ENCODE assay signal across 30 cellular contexts in genomic region chr1:119007343-119007671, GRCh38. TPM values are rescaled to one million over a fixed set of nuclear protein-coding genes. Genes with fewer than 3 reads are reported as not detected.
DNase-seq lines count a peak whose midpoint lies in the region; ATAC-seq and TF ChIP-seq lines count a peak whose summit lies in the region.
"Had no signal": no experiment of that assay in that cellular context is flagged by ENCODE, and none has a peak within 500 bp of the region (broad histone marks: within the 10 kb centered on the region; RNA-seq: fewer than 3 reads in every experiment).

No MANE protein-coding gene starts in this region.

- H3K36me3 ChIP-seq in thoracic aorta (no peaks in the 10 kb centered on the region), gastroesophageal sphincter (no peaks in the 10 kb centered on the region)
- H3K36me3 ChIP-seq: esophagus muscularis mucosa, pancreas had no signal

- no peak for TF ChIP-seq CTCF in nephron progenitor cell (IDR thresholded peaks at IDR 0.05)
- no peak for TF ChIP-seq CTCF in thoracic aorta (IDR thresholded peaks at IDR 0.05)
- TF ChIP-seq CTCF in gastroesophageal sphincter (IDR thresholded peaks at IDR 0.05) = no peak

- TF ChIP-seq EP300 in gastroesophageal sphincter (IDR thresholded peaks at IDR 0.05) = no peak

- H3K27me3 Mint-ChIP-seq in activated CD4-positive, alpha-beta memory T cell treated with anti-CD3 and anti-CD28 coated beads, Interleukin-2, amount 10 ng/mL, durations not matched to agents 7 days and 5 days = peaks cover 66% of the 10 kb centered on the region
- peaks cover 76% of the 10 kb centered on the region for H3K27me3 Mint-ChIP-seq in activated CD4-positive, alpha-beta memory T cell treated with anti-CD3 and anti-CD28 coated beads for 36 hours
- peaks cover 75% of the 10 kb centered on the region for H3K27me3 Mint-ChIP-seq in dendritic cell treated with granulocyte-macrophage colony-stimulating factor and Interleukin-4, amounts not matched to agents 40 ng/mL and 50 ng/mL, for 4 days
- H3K27me3 Mint-ChIP-seq in nephron progenitor cell (ENCODE audit: low read depth, poor library complexity) = peaks cover 76% of the 10 kb centered on the region

- POLR2A ChIA-PET in activated CD4-positive, alpha-beta memory T cell treated with anti-CD3 and anti-CD28 coated beads, Interleukin-2, amount 10 ng/mL, durations not matched to agents 7 days and 5 days (lab: Charles Lee) = interaction anchor here (0.8 kb wide), 1 partner anchor 133 kb away, joined by 3 read pairs; the partner anchor contains the start of gene WARS2
- POLR2A ChIA-PET in activated CD4-positive, alpha-beta memory T cell treated with anti-CD3 and anti-CD28 coated beads for 36 hours (lab: Charles Lee) = no interaction called here

- no peak overlapping the region for H3K27ac Mint-ChIP-seq in activated CD4-positive, alpha-beta memory T cell treated with anti-CD3 and anti-CD28 coated beads, Interleukin-2, amount 10 ng/mL, durations not matched to agents 7 days and 5 days
- no peak overlapping the region for H3K27ac Mint-ChIP-seq in activated CD4-positive, alpha-beta memory T cell treated with anti-CD3 and anti-CD28 coated beads for 36 hours
- H3K27ac Mint-ChIP-seq in dendritic cell treated with granulocyte-macrophage colony-stimulating factor and Interleukin-4, amounts not matched to agents 40 ng/mL and 50 ng/mL, for 4 days = no peak overlapping the region
- no peak overlapping the region for H3K27ac Mint-ChIP-seq in nephron progenitor cell
- H3K27ac Mint-ChIP-seq: activated B cell treated with CpG ODN at 0.5 μM for 24 hours; activated naive CD4-positive, alpha-beta T cell treated with anti-CD3 and anti-CD28 coated beads, Interleukin-2, amount 50 U/mL, for 24 hours; activated T-helper 2 cell treated with anti-CD3 and anti-CD28 coated beads, Interferon-gamma antibody, Interleukin-2, Interleukin-4, amounts not matched to agents 10 μg/mL and 5 μg/mL and 100 μg/mL, durations not matched to agents 14 hours and 24 hours and 36 hours; CD4-positive, alpha-beta memory T cell; mesothelial cell of epicardium; stimulated activated naive B cell treated with anti-CD40 and anti-IgM and Interleukin-4, amounts not matched to agents 10 μg/mL and 1 μg/mL and 100 μg/mL, for 72 hours had no signal

- peaks cover 10% of the 10 kb centered on the region for H3K36me3 Mint-ChIP-seq in activated CD4-positive, alpha-beta memory T cell treated with anti-CD3 and anti-CD28 coated beads, Interleukin-2, amount 10 ng/mL, durations not matched to agents 7 days and 5 days (ENCODE audit: low read depth)
- peaks cover 14% of the 10 kb centered on the region for H3K36me3 Mint-ChIP-seq in activated CD4-positive, alpha-beta memory T cell treated with anti-CD3 and anti-CD28 coated beads for 36 hours
- H3K36me3 Mint-ChIP-seq in dendritic cell treated with granulocyte-macrophage colony-stimulating factor and Interleukin-4, amounts not matched to agents 40 ng/mL and 50 ng/mL, for 4 days (ENCODE audit: low read depth) = no peaks in the 10 kb centered on the region
- H3K36me3 Mint-ChIP-seq in nephron progenitor cell (ENCODE audit: low read depth) = peaks cover 4% of the 10 kb centered on the region
- H3K36me3 Mint-ChIP-seq: mesothelial cell of epicardium had no signal

- H3K4me1 Mint-ChIP-seq in activated CD4-positive, alpha-beta memory T cell treated with anti-CD3 and anti-CD28 coated beads, Interleukin-2, amount 10 ng/mL, durations not matched to agents 7 days and 5 days = peaks cover 7% of the 10 kb centered on the region
- H3K4me1 Mint-ChIP-seq in activated CD4-positive, alpha-beta memory T cell treated with anti-CD3 and anti-CD28 coated beads for 36 hours (ENCODE audit: low read depth) = peaks cover 15% of the 10 kb centered on the region
- peaks cover 16% of the 10 kb centered on the region for H3K4me1 Mint-ChIP-seq in dendritic cell treated with granulocyte-macrophage colony-stimulating factor and Interleukin-4, amounts not matched to agents 40 ng/mL and 50 ng/mL, for 4 days (ENCODE audit: low read depth)
- H3K4me1 Mint-ChIP-seq in nephron progenitor cell = peaks cover 28% of the 10 kb centered on the region

- no peaks in the 10 kb centered on the region for H3K9me3 Mint-ChIP-seq in activated CD4-positive, alpha-beta memory T cell treated with anti-CD3 and anti-CD28 coated beads, Interleukin-2, amount 10 ng/mL, durations not matched to agents 7 days and 5 days
- H3K9me3 Mint-ChIP-seq in activated CD4-positive, alpha-beta memory T cell treated with anti-CD3 and anti-CD28 coated beads for 36 hours = peaks cover 15% of the 10 kb centered on the region
- H3K9me3 Mint-ChIP-seq in dendritic cell treated with granulocyte-macrophage colony-stimulating factor and Interleukin-4, amounts not matched to agents 40 ng/mL and 50 ng/mL, for 4 days = no peaks in the 10 kb centered on the region
- peaks cover 17% of the 10 kb centered on the region for H3K9me3 Mint-ChIP-seq in nephron progenitor cell
- H3K9me3 Mint-ChIP-seq: activated B cell treated with CpG ODN at 0.5 μM for 24 hours; activated T-helper 2 cell treated with anti-CD3 and anti-CD28 coated beads, Interferon-gamma antibody, Interleukin-2, Interleukin-4, amounts not matched to agents 10 μg/mL and 5 μg/mL and 100 μg/mL, durations not matched to agents 14 hours and 24 hours and 36 hours; mesothelial cell of epicardium had no signal

- ATAC-seq in thoracic aorta (ENCODE audit: insufficient number of reproducible peaks, low FRiP score, low read depth) (no peak), HG03469 (IDR thresholded peaks at IDR 0.05; ENCODE audit: unreplicated experiment) (no peak), gastroesophageal sphincter (no peak)
- ATAC-seq: naive thymus-derived CD4-positive, alpha-beta T cell had no signal

- intact Hi-C loops in activated CD4-positive, alpha-beta memory T cell treated with anti-CD3 and anti-CD28 coated beads for 36 hours (cut with micrococcal nuclease) = loop anchor here (2.0 kb wide), 1 partner anchor 25 kb away; no protein-coding TSS in a partner anchor
- intact Hi-C loops in dendritic cell treated with granulocyte-macrophage colony-stimulating factor and Interleukin-4, amounts not matched to agents 40 ng/mL and 50 ng/mL, for 4 days (cut with micrococcal nuclease) = no loop called here

- no peak for TF ChIP-seq POLR2A in gastroesophageal sphincter (IDR thresholded peaks at IDR 0.05)

- 0% methylated on average over 2 of the region's 23 CpGs; no CpG with 5 or more reads in 1 of the 2 donors for WGBS in gastroesophageal sphincter (ENCODE audit: low coverage in 1 of 2), 2 donors

- peaks cover 17 to 29% of the 10 kb centered on the region in 2 donors for H3K4me1 ChIP-seq in thoracic aorta (ENCODE audit: control insufficient read depth in 1 of 2, low read depth in 2 of 2)
- peaks cover 0 to 34% (median 13%) of the 10 kb centered on the region in 3 donors for H3K4me1 ChIP-seq in gastroesophageal sphincter

- H3K27ac ChIP-seq in thoracic aorta (no peak overlapping the region), gastroesophageal sphincter (no peak overlapping the region)
- H3K27ac ChIP-seq: esophagus muscularis mucosa, pancreas, PC-9 had no signal

- H3K9me3 ChIP-seq in thoracic aorta (no peaks in the 10 kb centered on the region), gastroesophageal sphincter (no peaks in the 10 kb centered on the region)
- H3K9me3 ChIP-seq: esophagus muscularis mucosa, pancreas had no signal

- DNase-seq in activated CD4-positive, alpha-beta memory T cell treated with anti-CD3 and anti-CD28 coated beads, Interleukin-2, amount 10 ng/mL, durations not matched to agents 7 days and 5 days = peak; percentile 10
- DNase-seq in activated CD4-positive, alpha-beta memory T cell treated with anti-CD3 and anti-CD28 coated beads for 36 hours = no peak
- DNase-seq in nephron progenitor cell = no peak
- no peak for DNase-seq in thoracic aorta (ENCODE audit: low spot score)
- DNase-seq in mesenteric fat pad (ENCODE audit: low spot score) = no peak
- DNase-seq: 8988T; activated B cell treated with CpG ODN at 0.5 μM for 24 hours; activated CD4-positive, alpha-beta T cell treated with anti-CD3 and anti-CD28 coated beads, Interleukin-2, amount 50 U/mL, for 1 hour; AML-193; CD4-positive, alpha-beta memory T cell; EL; foreskin melanocyte; GOT3; left ventricle myocardium superior; naive thymus-derived CD4-positive, alpha-beta T cell; NCI-H1105 treated with DMSO at 0.1 percent for 48 hours; NCI-H1930; NK-92 treated with Interleukin-12 subunit alpha and Interleukin-12 subunit beta, amount 100 ng/mL, for 24 hours; PC-9; SHP77; stimulated activated naive B cell treated with anti-CD40 and anti-IgM and Interleukin-4, amounts not matched to agents 10 μg/mL and 1 μg/mL and 100 μg/mL, for 72 hours; T-helper 9 cell had no signal

- H3K4me3 ChIP-seq in thoracic aorta = peak overlapping the region; percentile 65
- H3K4me3 ChIP-seq in gastroesophageal sphincter = no peak overlapping the region
- H3K4me3 ChIP-seq: PC-9 had no signal

- H3K4me3 Mint-ChIP-seq in activated CD4-positive, alpha-beta memory T cell treated with anti-CD3 and anti-CD28 coated beads, Interleukin-2, amount 10 ng/mL, durations not matched to agents 7 days and 5 days = no peak overlapping the region
- H3K4me3 Mint-ChIP-seq in activated CD4-positive, alpha-beta memory T cell treated with anti-CD3 and anti-CD28 coated beads for 36 hours = no peak overlapping the region
- peak overlapping the region; percentile 6 for H3K4me3 Mint-ChIP-seq in dendritic cell treated with granulocyte-macrophage colony-stimulating factor and Interleukin-4, amounts not matched to agents 40 ng/mL and 50 ng/mL, for 4 days
- peak overlapping the region; percentile 18 for H3K4me3 Mint-ChIP-seq in nephron progenitor cell
- H3K4me3 Mint-ChIP-seq: activated naive CD4-positive, alpha-beta T cell treated with anti-CD3 and anti-CD28 coated beads, Interleukin-2, amount 50 U/mL, for 24 hours; mesothelial cell of epicardium had no signal

- CTCF ChIA-PET in activated CD4-positive, alpha-beta memory T cell treated with anti-CD3 and anti-CD28 coated beads, Interleukin-2, amount 10 ng/mL, durations not matched to agents 7 days and 5 days (lab: Charles Lee) = no interaction called here
- CTCF ChIA-PET in activated CD4-positive, alpha-beta memory T cell treated with anti-CD3 and anti-CD28 coated beads for 36 hours (lab: Charles Lee) = no interaction called here

- H3K27me3 ChIP-seq in thoracic aorta (replicated peaks; ENCODE audit: insufficient read depth) = peaks cover 10% of the 10 kb centered on the region
- peaks cover 71% of the 10 kb centered on the region for H3K27me3 ChIP-seq in gastroesophageal sphincter

RNA-seq across cellular contexts. Expression of gene TBX15, which starts 19.2 kb away (rescaled TPM):
- total RNA-seq in activated CD4-positive, alpha-beta memory T cell treated with anti-CD3 and anti-CD28 coated beads, Interleukin-2, amount 10 ng/mL, durations not matched to agents 7 days and 5 days = not detected
- not detected for total RNA-seq in activated CD4-positive, alpha-beta memory T cell treated with anti-CD3 and anti-CD28 coated beads for 36 hours
- total RNA-seq in thoracic aorta = 1 to 10 TPM; 1.5 to 6.8 TPM
- total RNA-seq in mesenteric fat pad = 10.4 TPM
- total RNA-seq in gastroesophageal sphincter = 1 to 10 TPM in 1 of 4 donors, under 1 TPM in 3; 0.45 to 1.6 (median 0.56) TPM
- total RNA-seq: activated T-helper 2 cell treated with anti-CD3 and anti-CD28 coated beads, Interferon-gamma antibody, Interleukin-2, Interleukin-4, amounts not matched to agents 10 μg/mL and 5 μg/mL and 100 μg/mL, durations not matched to agents 14 hours and 24 hours and 36 hours; CD4-positive, alpha-beta memory T cell; mesothelial cell of epicardium; naive thymus-derived CD4-positive, alpha-beta T cell; PC-9 had no signal

Comparison
In these comparisons a context has a peak if more than half of its experiments do, and no peak if none do; other contexts are left out.
1. H3K4me3 Mint-ChIP-seq: peak in dendritic cell treated with granulocyte-macrophage colony-stimulating factor and Interleukin-4, amounts not matched to agents 40 ng/mL and 50 ng/mL, for 4 days (single experiment) and nephron progenitor cell (single experiment); none in activated CD4-positive, alpha-beta memory T cell treated with anti-CD3 and anti-CD28 coated beads, Interleukin-2, amount 10 ng/mL, durations not matched to agents 7 days and 5 days (single experiment) and activated CD4-positive, alpha-beta memory T cell treated with anti-CD3 and anti-CD28 coated beads for 36 hours (single experiment).